ENCODE assay signal across 8 cellular contexts in genomic region chr17:75087558-75088453, GRCh38. TPM values are rescaled to one million over a fixed set of nuclear protein-coding genes. Genes with fewer than 3 reads are reported as not detected.
DNase-seq lines count a peak whose midpoint lies in the region; ATAC-seq and TF ChIP-seq lines count a peak whose summit lies in the region.

TSS of gene SLC16A5 (plus strand) at chr17:75087954. CDS start at chr17:75093637, 5,683 bp downstream.

- ATAC-seq in GM19395 (IDR thresholded peaks at IDR 0.05; ENCODE audit: unreplicated experiment) (peak; percentile 69), GM21526 (IDR thresholded peaks at IDR 0.05; ENCODE audit: low FRiP score, unreplicated experiment) (no peak)

- peak within 1 kb of the TSS; percentile 70 for H3K4me3 ChIP-seq in fibroblast of villous mesenchyme (ENCODE audit: low read depth, low read length)

- no peaks in the 10 kb centered on the region for H3K9me3 Mint-ChIP-seq in nephron

- H3K4me1 Mint-ChIP-seq in nephron = peaks cover 59% of the 10 kb centered on the region

- no peaks in the 10 kb centered on the region for H3K36me3 Mint-ChIP-seq in nephron (ENCODE audit: low read depth)

- H3K27ac Mint-ChIP-seq in nephron = peak within 1 kb of the TSS; percentile 86 to 87 (median 86)

- no peak for TF ChIP-seq CTCF in fibroblast of villous mesenchyme (IDR thresholded peaks at IDR 0.05; ENCODE audit: insufficient read depth, low read depth, low read length)
- TF ChIP-seq CTCF in nephron (IDR thresholded peaks at IDR 0.05; ENCODE audit: unreplicated experiment in 3 of 3) = no peak

- H3K27me3 Mint-ChIP-seq in nephron (ENCODE audit: low read depth) = no peaks in the 10 kb centered on the region

- DNase-seq in Ammon's horn (ENCODE audit: low spot score) (peak; percentile 42), NCI-H69 (lab: John Stamatoyannopoulos, UW) (peak; percentile 88), fibroblast of villous mesenchyme (ENCODE audit: low read depth) (peak; percentile 95), NAMALWA (ENCODE audit: low spot score) (no peak)
- DNase-seq in activated effector memory CD4-positive, alpha-beta T cell treated with anti-CD3 and anti-CD28 coated beads, Interleukin-2, amount 50 U/mL, for 16 hours = peak; percentile 79

- H3K4me3 Mint-ChIP-seq in nephron = peak within 1 kb of the TSS; percentile 78 to 84 (median 83)

RNA-seq across cellular contexts. Expression of gene SLC16A5, which starts in this region (rescaled TPM):
- 5.6 and 6.4 TPM in 2 replicates for total RNA-seq in fibroblast of villous mesenchyme
